Comparison of ENCODE assay signal across 35 cellular contexts in genomic region chr2:214985619-214986018, GRCh38.
"Had no signal": no experiment of that assay in that cellular context is flagged by ENCODE, and none has a peak within 500 bp of the region (broad histone marks: within the 10 kb centered on the region; RNA-seq: fewer than 3 reads in every experiment).

No MANE protein-coding gene starts in this region.

- H3K9me3 ChIP-seq: adrenal gland, ascending aorta had no signal

- DNase-seq: activated CD4-positive, alpha-beta memory T cell treated with anti-CD3 and anti-CD28 coated beads for 36 hours; activated CD4-positive, alpha-beta T cell treated with anti-CD3 and anti-CD28 coated beads for 1 hour; activated CD4-positive, alpha-beta T cell treated with anti-CD3 and anti-CD28 coated beads for 36 hours; activated CD4-positive, alpha-beta T cell treated with anti-CD3 and anti-CD28 coated beads for 48 hours; activated CD4-positive, alpha-beta T cell treated with anti-CD3 and anti-CD28 coated beads, Interleukin-2, amount 50 U/mL, for 1 hour; activated CD4-positive, alpha-beta T cell treated with anti-CD3 and anti-CD28 coated beads, Interleukin-2, amount 50 U/mL, for 4 hours; activated CD4-positive, CD25-positive, alpha-beta regulatory T cell; activated CD8-positive, alpha-beta memory T cell treated with anti-CD3 and anti-CD28 coated beads, Interleukin-2, amount 50 U/mL, for 4 hours; activated CD8-positive, alpha-beta T cell treated with anti-CD3 and anti-CD28 coated beads for 36 hours; activated effector memory CD4-positive, alpha-beta T cell treated with anti-CD3 and anti-CD28 coated beads, Interleukin-2, amount 50 U/mL, for 16 hours; activated gamma-delta T cell treated with Interleukin-2 at 50 U/mL for 16 hours; activated naive CD4-positive, alpha-beta T cell; activated naive CD4-positive, alpha-beta T cell treated with anti-CD3 and anti-CD28 coated beads for 36 hours; activated naive CD4-positive, alpha-beta T cell treated with anti-CD3 and anti-CD28 coated beads, Interleukin-2, amount 50 U/mL, for 16 hours; activated naive CD8-positive, alpha-beta T cell treated with anti-CD3 and anti-CD28 coated beads for 36 hours; activated T-cell treated with anti-CD3 and anti-CD28 coated beads for 4 hours; activated T-cell treated with anti-CD3 and anti-CD28 coated beads, Interleukin-2, amount 50 U/mL, for 1 hour; activated T-cell treated with anti-CD3 and anti-CD28 coated beads, Interleukin-2, amount 50 U/mL, for 4 hours; activated T-cell treated with anti-CD3 and anti-CD28 coated beads, Interleukin-2, amount 50 U/mL, for 72 hours; adrenal gland; amniotic stem cell; caudate nucleus; cerebellar nuclear complex; T-helper 1 cell; T-helper 2 cell; T-helper 9 cell; WERI-Rb-1 had no signal

- H3K27me3 ChIP-seq: adrenal gland, ascending aorta, cardiac muscle cell had no signal

- H3K4me1 ChIP-seq: adrenal gland, ascending aorta had no signal

- FAIRE-seq: bronchial epithelial cell, TTC549 had no signal

- H3K4me3 ChIP-seq: adrenal gland, ascending aorta, cardiac muscle cell had no signal

- ATAC-seq: activated CD4-positive, alpha-beta T cell treated with anti-CD3 and anti-CD28 coated beads for 36 hours; activated CD4-positive, CD25-positive, alpha-beta regulatory T cell treated with anti-CD3 and anti-CD28 coated beads, Interleukin-2, amount 50 U/mL, for 24 hours; activated CD8-positive, alpha-beta T cell treated with anti-CD3 and anti-CD28 coated beads for 36 hours; activated naive CD4-positive, alpha-beta T cell treated with anti-CD3 and anti-CD28 coated beads, Interleukin-2, amount 50 U/mL, for 72 hours; activated T-cell treated with anti-CD3 and anti-CD28 coated beads, Interleukin-2, amount 50 U/mL, for 4 hours; activated T-cell treated with anti-CD3 and anti-CD28 coated beads, Interleukin-2, amount 50 U/mL, for 72 hours; activated T-helper 17 cell treated with anti-CD3 and anti-CD28 coated beads, Interleukin-2, amount 50 U/mL, for 72 hours; WTC11 had no signal

- H3K36me3 ChIP-seq: adrenal gland, ascending aorta, cardiac muscle cell, WERI-Rb-1 had no signal

- H3K27ac ChIP-seq: adrenal gland, ascending aorta, cardiac muscle cell, WERI-Rb-1 had no signal
